ENCODE assay signal across 8 cellular contexts in the genomic region with DNA sequence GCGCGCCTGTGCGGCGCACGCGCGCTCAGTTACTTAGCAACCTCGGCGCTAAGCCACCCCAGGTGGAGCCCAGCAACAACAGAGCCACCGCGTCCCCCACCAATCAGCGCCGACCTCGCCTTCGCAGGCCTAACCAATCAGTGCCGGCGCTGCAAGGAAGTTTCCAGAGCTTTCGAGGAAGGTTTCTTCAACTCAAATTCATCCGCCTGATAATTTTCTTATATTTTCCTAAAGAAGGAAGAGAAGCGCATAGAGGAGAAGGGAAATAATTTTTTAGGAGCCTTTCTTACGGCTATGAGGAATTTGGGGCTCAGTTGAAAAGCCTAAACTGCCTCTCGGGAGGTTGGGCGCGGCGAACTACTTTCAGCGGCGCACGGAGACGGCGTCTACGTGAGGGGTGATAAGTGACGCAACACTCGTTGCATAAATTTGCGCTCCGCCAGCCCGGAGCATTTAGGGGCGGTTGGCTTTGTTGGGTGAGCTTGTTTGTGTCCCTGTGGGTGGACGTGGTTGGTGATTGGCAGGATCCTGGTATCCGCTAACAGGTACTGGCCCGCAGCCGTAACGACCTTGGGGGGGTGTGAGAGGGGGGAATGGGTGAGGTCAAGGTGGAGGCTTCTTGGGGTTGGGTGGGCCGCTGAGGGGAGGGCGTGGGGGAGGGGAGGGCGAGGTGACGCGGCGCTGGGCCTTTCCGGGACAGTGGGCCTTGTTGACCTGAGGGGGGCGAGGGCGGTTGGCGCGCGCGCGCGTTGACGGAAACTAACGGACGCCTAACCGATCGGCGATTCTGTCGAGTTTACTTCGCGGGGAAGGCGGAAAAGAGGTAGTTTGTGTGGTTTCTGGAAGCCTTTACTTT. TPM values are rescaled to one million over a fixed set of nuclear protein-coding genes. Genes with fewer than 3 reads are reported as not detected.
A peak's percentile ranks its signal among the peaks of the same experiment; 100 is the strongest.
DNase-seq lines count a peak whose midpoint lies in the region; ATAC-seq and TF ChIP-seq lines count a peak whose summit lies in the region.

A gene (plus strand): TSS at position 452 of the 856 bp plus-strand sequence. CDS start 817 bp downstream, outside the sequence.

- no TSS peak for BruUV-seq in OCI-LY7 (replicated peaks; lab: Mats Ljungman, UMichigan)

- in situ Hi-C loops in Caki2 (cut with HindIII; ENCODE audit: low pct_unique_long_range_greater_than_20kb, low sequenced_read_pairs), result no loop called here

- no peaks in the 10 kb centered on the region for H3K9me3 ChIP-seq in OCI-LY7 (ENCODE audit: low read length)
- H3K9me3 ChIP-seq in mononuclear cell (ENCODE audit: low read depth, low read length), result no peaks in the 10 kb centered on the region

- POLR2A ChIA-PET in OCI-LY7 (lab: Charles Lee), result interaction anchor here (0.6 to 1.3 kb wide), 10 partner anchors 11 to 576 kb away, joined by 3 to 10 read pairs (median 3); a partner anchor contains a TSS

- H3K4me3 ChIP-seq in OCI-LY7 (ENCODE audit: low read depth, low read length, poor library complexity, severe bottlenecking) (peak within 1 kb of the TSS; percentile 94), mononuclear cell (ENCODE audit: low read length) (peak within 1 kb of the TSS; percentile 71)

- peak within 1 kb of the TSS; percentile 88 for H3K4me2 ChIP-seq in OCI-LY7 (ENCODE audit: low read length)

- peak within 1 kb of the TSS; percentile 73 for H3K27ac ChIP-seq in OCI-LY7 (ENCODE audit: low read depth, low read length, poor library complexity, severe bottlenecking)

- no peaks in the 10 kb centered on the region for H3K27me3 ChIP-seq in mononuclear cell (ENCODE audit: insufficient read depth, low read length)

- H4K20me1 ChIP-seq in OCI-LY7 (ENCODE audit: insufficient read depth, low read length), result peaks cover 14% of the 10 kb centered on the region; the same call in 1 of the 2 replicates

- H3K79me2 ChIP-seq in OCI-LY7 (ENCODE audit: insufficient read depth, low read depth, low read length), result peaks cover 33% of the 10 kb centered on the region

- peak; percentile 42 for TF ChIP-seq CTCF in OCI-LY7 (conservative IDR thresholded peaks at IDR 0.05; ENCODE audit: low read length)

- H3K4me1 ChIP-seq in OCI-LY7 (ENCODE audit: insufficient read depth, low read length, poor library complexity, severe bottlenecking) (peaks cover 30% of the 10 kb centered on the region), mononuclear cell (ENCODE audit: insufficient read depth, low read length) (peaks cover 31% of the 10 kb centered on the region)

- intact Hi-C loops in OCI-LY7 (cut with micrococcal nuclease; ENCODE audit: unreplicated experiment), result loop anchor here (2.0 kb wide), 3 partner anchors 28 to 164 kb away; a partner anchor contains a TSS

- peak; percentile 80 for ATAC-seq in GM21367 (IDR thresholded peaks at IDR 0.05; ENCODE audit: unreplicated experiment)

- no peaks in the 10 kb centered on the region for H3K9me2 ChIP-seq in OCI-LY7 (ENCODE audit: insufficient read depth, low read length)

- DNase-seq in Caki2 (ENCODE audit: low read depth) (peak; percentile 91), HUDEP-2 (lab: John Stamatoyannopoulos, UW; ENCODE audit: unreplicated experiment in 76 of 76) (peak in 75 of 76 experiments; percentile 58 to 97 (median 92)), OCI-LY7 (ENCODE audit: low spot score) (peak; percentile 98), activated T-cell treated with anti-CD3 and anti-CD28 coated beads for 1 hour (ENCODE audit: low read depth) (peak; percentile 86), epidermal melanocyte (ENCODE audit: insufficient read length, low spot score) (peak; percentile 73)
- peak; percentile 81 to 92 for DNase-seq in stimulated activated CD8-positive, alpha-beta memory T cell treated with anti-CD3 and anti-CD28 coated beads, Interleukin-4, amount 100 ng/mL, for 1 hour (ENCODE audit: low read depth in 2 of 2, low spot score in 1 of 2)

- H2AFZ ChIP-seq in OCI-LY7 (ENCODE audit: low read length), result peak within 1 kb of the TSS; percentile 75

- CTCF ChIA-PET in OCI-LY7 (lab: Charles Lee; ENCODE audit: unreplicated experiment), result interaction anchor here (1.0 kb wide), 1 partner anchor 17 kb away, joined by 4 read pairs; no protein-coding TSS in a partner anchor

- H3K36me3 ChIP-seq in OCI-LY7 (ENCODE audit: insufficient read depth, low read length), result peaks cover 30% of the 10 kb centered on the region

RNA-seq across cellular contexts. Expression of the gene that starts here (rescaled TPM):
- 819 and 952 TPM in 2 replicates for total RNA-seq in Caki2 (2014; rRNA removed; shearing (Covaris generic); ENCODE audit: low replicate concordance)
- 2,854 and 2,972 TPM in 2 replicates for total RNA-seq in OCI-LY7 (2014; rRNA removed; shearing (Covaris generic))
- total RNA-seq in OCI-LY7 (2022) (1,291 and 1,479 TPM in 2 replicates), mononuclear cell (1,077 TPM)

Comparison
In these comparisons a context has a peak if more than half of its experiments do, and no peak if none do; other contexts are left out.
1. Peak in every context shown above with its lines: DNase-seq, ATAC-seq, H3K4me3 ChIP-seq and H3K27ac ChIP-seq.